In the genomic region with DNA sequence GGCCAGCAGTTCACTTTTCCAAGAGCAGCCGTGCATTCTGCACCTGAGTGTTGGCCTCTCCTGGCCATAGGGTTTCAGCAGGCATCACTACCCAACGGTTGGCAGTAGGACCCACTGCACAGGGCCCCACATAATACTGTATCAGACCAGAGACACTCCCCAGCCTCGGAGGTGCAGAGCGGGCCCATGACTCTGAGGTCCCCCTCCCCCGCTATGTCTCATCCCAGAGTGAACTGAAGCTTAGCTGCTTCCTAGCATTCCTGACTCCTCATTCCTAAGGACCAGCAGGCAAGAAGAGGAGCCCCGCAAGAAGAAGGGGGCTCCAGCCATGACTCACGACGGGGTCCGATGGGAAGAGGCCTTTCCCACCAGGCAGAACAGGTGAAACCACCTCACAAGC, we compare ENCODE assay signal across 14 cellular contexts.
DNase-seq lines count a peak whose midpoint lies in the region; ATAC-seq, FAIRE-seq and TF ChIP-seq lines count a peak whose summit lies in the region.
"Had no signal": no experiment of that assay in that cellular context is flagged by ENCODE, and none has a peak within 500 bp of the region (broad histone marks: within the 10 kb centered on the region; RNA-seq: fewer than 3 reads in every experiment).

No MANE protein-coding gene starts in this region.

- H3K4me1 ChIP-seq in H1 (replicated peaks in 1 of 4; ENCODE audit: control insufficient read depth in 3 of 4, insufficient read depth in 4 of 4, low read length in 3 of 4), result peaks cover 0 to 16% (median 7%) of the 10 kb centered on the region in 4 experiments; a peak in 3 of 7 replicates
- H3K4me1 ChIP-seq: BLaER1, Caco-2 had no signal

- H3K56ac ChIP-seq in H1 (replicated peaks; ENCODE audit: insufficient read length, low read depth, low read length), result no peak overlapping the region

- H3K36me3 ChIP-seq in H1 (ENCODE audit: control insufficient read depth in 2 of 4, insufficient read depth in 4 of 4, low read length in 3 of 4), result no peaks in the 10 kb centered on the region; a peak in 1 of 8 replicates

- no peak overlapping the region for H3K14ac ChIP-seq in H1 (ENCODE audit: insufficient read length)

- CTCF ChIA-PET in H1 (lab: Charles Lee; ENCODE audit: partially characterized antibody), result interaction anchor here (0.6 to 3.2 kb wide), 8 partner anchors 9 to 861 kb away, joined by 3 to 10 read pairs (median 4); no protein-coding TSS in a partner anchor
- CTCF ChIA-PET in T-cell (lab: Charles Lee), result no interaction called here

- H3K4me1 Mint-ChIP-seq in T-cell, result peaks cover 9 to 21% (median 10%) of the 10 kb centered on the region in 3 donors

- no peak overlapping the region for H3K4ac ChIP-seq in H1 (replicated peaks; ENCODE audit: insufficient read length, low read depth, low read length)

- no peak for TF ChIP-seq EP300 in H1 (IDR thresholded peaks at IDR 0.05; ENCODE audit: borderline replicate concordance in 1 of 2, low read depth in 2 of 2, low read length in 2 of 2)

- H3K4me3 Mint-ChIP-seq in T-cell, result no peak overlapping the region
- H3K4me3 Mint-ChIP-seq: CD8-positive, alpha-beta memory T cell had no signal

- DNase-seq in amniotic epithelial cell (ENCODE audit: low read depth) (peak; percentile 21), H1 (ENCODE audit: low read depth in 1 of 2, low spot score in 2 of 2) (no peak), kidney tubule cell (ENCODE audit: low spot score) (peak; percentile 17), AG08395 (ENCODE audit: low spot score) (no peak), T-cell (no peak)
- DNase-seq in stimulated activated naive CD4-positive, alpha-beta T cell (lab: John Stamatoyannopoulos, UW), result no peak
- DNase-seq: AML-193; Caco-2; CD8-positive, alpha-beta memory T cell; DND-41; GDM1 had no signal

- ATAC-seq in T-cell (replicated peaks in 1 of 4), result no peak
- ATAC-seq: HCT116 had no signal

- no peak overlapping the region for H3K18ac ChIP-seq in H1 (ENCODE audit: extremely low read depth, low read length)

- no peaks in the 10 kb centered on the region; a peak in 1 of 4 replicates for H3K9me3 ChIP-seq in H1 (ENCODE audit: insufficient read depth in 2 of 2, low read depth in 1 of 2, low read length in 1 of 2)

- H3K27ac ChIP-seq in H1 (ENCODE audit: low read depth, low read length), result peak overlapping the region; percentile 54
- H3K27ac ChIP-seq: BLaER1 had no signal

- H2BK20ac ChIP-seq in H1 (ENCODE audit: low read length), result no peak overlapping the region

- peaks cover 35% of the 10 kb centered on the region for H3K79me1 ChIP-seq in H1 (ENCODE audit: low read depth, low read length)

- H2AFZ ChIP-seq in H1 (ENCODE audit: low read length), result no peak overlapping the region

- H3K27me3 ChIP-seq in H1 (replicated peaks in 1 of 4; ENCODE audit: control insufficient read depth in 3 of 4, extremely low read depth in 1 of 4, insufficient read depth in 3 of 4, low read length in 3 of 4), result no peaks in the 10 kb centered on the region; a peak in 1 of 7 replicates
- H3K27me3 ChIP-seq: BLaER1 had no signal

- peaks cover 14 to 77% of the 10 kb centered on the region in 2 experiments for H3K79me2 ChIP-seq in H1 (ENCODE audit: control insufficient read depth in 1 of 2, insufficient read depth in 2 of 2, low read length in 2 of 2)

- H4K20me1 ChIP-seq in H1 (replicated peaks in 1 of 2; ENCODE audit: control insufficient read depth in 1 of 2, insufficient read depth in 2 of 2, low read length in 2 of 2), result peaks cover 12 to 28% of the 10 kb centered on the region in 2 experiments

- TF ChIP-seq POLR2A in H1 (IDR thresholded peaks at IDR 0.05; ENCODE audit: control extremely low read depth in 1 of 2, low read depth in 2 of 2, low read length in 2 of 2), result no peak

- no peak overlapping the region for H4K5ac ChIP-seq in H1 (ENCODE audit: insufficient read length, low read depth, low read length)

- H3K9me3 Mint-ChIP-seq in T-cell, result peaks cover 7 to 11% (median 10%) of the 10 kb centered on the region in 3 donors

- WGBS in H1 (ENCODE audit: extremely low coverage in 1 of 2, insufficient coverage in 1 of 2, insufficient read length in 1 of 2, insufficient replicate concordance in 2 of 2, low coverage in 1 of 2, low lambda C conversion rate in 2 of 2, missing lambda C conversion rate in 1 of 2), 2 experiments, result 93% methylated on average over 6 of the region's 9 CpGs; no CpG with 5 or more reads in 1 of the 2 experiments

- H3K9ac ChIP-seq in H1 (replicated peaks in 1 of 4; ENCODE audit: extremely low read depth in 1 of 4, low read depth in 3 of 4, low read length in 3 of 4), result no peak overlapping the region
- H3K9ac ChIP-seq: BLaER1 had no signal

- H3K23me2 ChIP-seq in H1 (ENCODE audit: low read depth, low read length), result peaks cover 21% of the 10 kb centered on the region; the same call in 1 of the 2 replicates

- POLR2A ChIA-PET in H1 (lab: Charles Lee; ENCODE audit: partially characterized antibody) (interaction anchor here (1.2 to 1.4 kb wide), 2 partner anchors 10 to 14 kb away, joined by 3 read pairs; no protein-coding TSS in a partner anchor), T-cell (lab: Charles Lee) (no interaction called here)

- no peaks in the 10 kb centered on the region for H3K27me3 Mint-ChIP-seq in T-cell
- H3K27me3 Mint-ChIP-seq: CD8-positive, alpha-beta memory T cell had no signal

- H2AK5ac ChIP-seq in H1 (ENCODE audit: low read depth, low read length), result no peak overlapping the region

- peak overlapping the region in 1 of 2 donors; percentile 2 for H3K27ac Mint-ChIP-seq in T-cell

- no peak for FAIRE-seq in H1 (lab: Jason Lieb, UNC)
- FAIRE-seq: GM12892 had no signal

- peak overlapping the region in 1 of 2 experiments; percentile 8; a peak in 2 of 4 replicates for H3K4me2 ChIP-seq in H1 (ENCODE audit: insufficient read depth in 1 of 2, low read depth in 2 of 2, low read length in 2 of 2)
- H3K4me2 ChIP-seq: BLaER1 had no signal

- H2BK12ac ChIP-seq in H1 (ENCODE audit: low read depth, low read length), result no peak overlapping the region

- no peak overlapping the region for H3K4me3 ChIP-seq in H1 (ENCODE audit: extremely low read depth in 1 of 4, insufficient read depth in 2 of 4, low read depth in 3 of 4, low read length in 4 of 4)
- H3K4me3 ChIP-seq: BLaER1 had no signal

- H4K91ac ChIP-seq in H1 (replicated peaks; ENCODE audit: insufficient read length, low read length), result no peak overlapping the region

- TF ChIP-seq CTCF in H1 (IDR thresholded peaks at IDR 0.05; ENCODE audit: control extremely low read depth in 1 of 3, insufficient read depth in 1 of 3, low read depth in 1 of 3, low read length in 3 of 3), result no peak

- no peak overlapping the region for H4K8ac ChIP-seq in H1 (ENCODE audit: extremely low read depth, insufficient read depth, low read length)

- H2BK120ac ChIP-seq in H1 (replicated peaks; ENCODE audit: low read depth, low read length), result no peak overlapping the region

- H2BK5ac ChIP-seq in H1 (ENCODE audit: low read depth, low read length), result no peak overlapping the region

- no peak overlapping the region for H2BK15ac ChIP-seq in H1 (ENCODE audit: low read length)

- no peak for TF ChIP-seq RAD21 in H1 (IDR thresholded peaks at IDR 0.05 in 1 of 2, conservative IDR thresholded peaks at IDR 0.05 in 1 of 2; ENCODE audit: low read depth in 2 of 2, low read length in 2 of 2)

- H3K36me3 Mint-ChIP-seq in T-cell, result peaks cover 29% of the 10 kb centered on the region

- no peak overlapping the region for H3K23ac ChIP-seq in H1 (ENCODE audit: insufficient read length)

TF ChIP-seq in H1, 55 proteins besides CTCF, POLR2A, EP300 and RAD21:
- TF ChIP-seq KDM5A (IDR thresholded peaks at IDR 0.05; ENCODE audit: low read length), result no peak
- TF ChIP-seq ASH2L (IDR thresholded peaks at IDR 0.05; ENCODE audit: low read length), result no peak
- no peak for TF ChIP-seq JUN (IDR thresholded peaks at IDR 0.05; ENCODE audit: low read depth, low read length)
- no peak for TF ChIP-seq RBBP5 (IDR thresholded peaks at IDR 0.05; ENCODE audit: borderline replicate concordance, low read depth, low read length)
- TF ChIP-seq, protein P1, sequence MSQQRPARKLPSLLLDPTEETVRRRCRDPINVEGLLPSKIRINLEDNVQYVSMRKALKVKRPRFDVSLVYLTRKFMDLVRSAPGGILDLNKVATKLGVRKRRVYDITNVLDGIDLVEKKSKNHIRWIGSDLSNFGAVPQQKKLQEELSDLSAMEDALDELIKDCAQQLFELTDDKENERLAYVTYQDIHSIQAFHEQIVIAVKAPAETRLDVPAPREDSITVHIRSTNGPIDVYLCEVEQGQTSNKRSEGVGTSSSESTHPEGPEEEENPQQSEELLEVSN (IDR thresholded peaks at IDR 0.05), result no peak
- TF ChIP-seq TAF1 (IDR thresholded peaks at IDR 0.05; ENCODE audit: low read depth, low read length), result no peak
- TF ChIP-seq ZNF274 (IDR thresholded peaks at IDR 0.05; ENCODE audit: borderline replicate concordance, extremely low read depth, low read length), result no peak
- TF ChIP-seq CREB1 (IDR thresholded peaks at IDR 0.05), result no peak
- no peak for TF ChIP-seq EZH2 (IDR thresholded peaks at IDR 0.05; ENCODE audit: low read depth, low read length, severe bottlenecking)
- TF ChIP-seq RXRA (IDR thresholded peaks at IDR 0.05; ENCODE audit: insufficient read depth, low read depth, low read length), result no peak
- TF ChIP-seq CHD1 (IDR thresholded peaks at IDR 0.05; ENCODE audit: low read depth, low read length), result no peak
- TF ChIP-seq CEBPB (IDR thresholded peaks at IDR 0.05; ENCODE audit: low read depth, low read length), result no peak
- TF ChIP-seq RFX5 (IDR thresholded peaks at IDR 0.05; ENCODE audit: borderline replicate concordance, low read depth, low read length), result no peak
- no peak for TF ChIP-seq SP2 (IDR thresholded peaks at IDR 0.05; ENCODE audit: low read length)
- TF ChIP-seq SIX5 (IDR thresholded peaks at IDR 0.05; ENCODE audit: low read depth, low read length), result no peak
- TF ChIP-seq HDAC2 (IDR thresholded peaks at IDR 0.05; ENCODE audit: borderline replicate concordance in 1 of 2, low read depth in 2 of 2, low read length in 2 of 2), result no peak
- TF ChIP-seq USF2 (IDR thresholded peaks at IDR 0.05; ENCODE audit: low read length), result no peak
- no peak for TF ChIP-seq HDAC6 (IDR thresholded peaks at IDR 0.05; ENCODE audit: low read depth, low read length)
- no peak for TF ChIP-seq POU5F1 (IDR thresholded peaks at IDR 0.05; ENCODE audit: low read depth, low read length)
- TF ChIP-seq CHD2 (IDR thresholded peaks at IDR 0.05; ENCODE audit: low read length), result no peak

Comparison
In these comparisons a context has a peak if more than half of its experiments do, and no peak if none do; other contexts are left out.
1. DNase-seq: peak in amniotic epithelial cell (single experiment) and kidney tubule cell (single experiment); none in H1 (0 of 2), stimulated activated naive CD4-positive, alpha-beta T cell (0 of 6), AG08395 (single experiment) and T-cell (0 of 34).